ENCODE assay signal across 19 cellular contexts in the genomic region with DNA sequence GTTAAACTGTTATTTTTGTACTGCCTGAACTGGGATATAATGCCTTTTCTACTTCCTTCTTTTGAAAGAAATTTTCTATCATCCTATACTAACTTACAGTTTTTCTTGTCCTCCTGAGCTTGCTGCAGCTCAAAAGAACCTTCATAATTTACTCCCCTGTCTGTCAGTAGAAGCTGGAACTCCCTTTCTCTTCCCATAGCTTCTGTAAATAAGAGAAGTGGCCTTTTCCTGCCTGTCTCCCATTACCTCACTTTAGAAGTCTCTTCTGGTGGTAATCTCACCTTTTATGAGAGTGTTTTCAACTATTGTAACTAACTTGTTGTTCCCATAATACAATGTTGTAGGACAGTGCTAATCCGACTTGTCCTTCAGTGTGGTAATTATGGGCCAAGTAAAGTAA.
DNase-seq lines count a peak whose midpoint lies in the region; ATAC-seq and TF ChIP-seq lines count a peak whose summit lies in the region.
"Had no signal": no experiment of that assay in that cellular context is flagged by ENCODE, and none has a peak within 500 bp of the region (broad histone marks: within the 10 kb centered on the region; RNA-seq: fewer than 3 reads in every experiment).

No MANE protein-coding gene starts in this region.

- H3K36me3 Mint-ChIP-seq in endothelial cell (ENCODE audit: low read depth, unreplicated experiment), result no peaks in the 10 kb centered on the region
- H3K36me3 Mint-ChIP-seq: CD4-positive, alpha-beta memory T cell had no signal

- peaks cover 1% of the 10 kb centered on the region for H3K27me3 Mint-ChIP-seq in endothelial cell (ENCODE audit: unreplicated experiment)
- H3K27me3 Mint-ChIP-seq: CD4-positive, alpha-beta memory T cell had no signal

- DNase-seq in NCI-H1092 treated with DMSO at 0.1 percent for 48 hours (lab: John Stamatoyannopoulos, UW) (peak; percentile 40), NCI-H1092 (lab: John Stamatoyannopoulos, UW) (no peak), NCI-H510A (lab: John Stamatoyannopoulos, UW) (peak; percentile 10), endothelial cell (ENCODE audit: low spot score) (no peak), kidney glomerular epithelial cell (lab: John Stamatoyannopoulos, UW) (no peak), iPS-NIHi7 (ENCODE audit: extremely low spot score) (no peak)
- DNase-seq: Calu3; CD4-positive, alpha-beta memory T cell; DND-41; MV-4-11; NCI-H146; NCI-H2171; NCI-H524 treated with DMSO at 0.1 percent for 48 hours; SJCRH30; T-helper 2 cell had no signal

- peaks cover 61% of the 10 kb centered on the region for H3K4me1 Mint-ChIP-seq in endothelial cell (ENCODE audit: unreplicated experiment)

- no peaks in the 10 kb centered on the region for H3K9me3 Mint-ChIP-seq in endothelial cell (ENCODE audit: unreplicated experiment)

- peak overlapping the region; percentile 34 for H3K27ac Mint-ChIP-seq in endothelial cell (ENCODE audit: unreplicated experiment)

- no peak for TF ChIP-seq CTCF in endothelial cell (IDR thresholded peaks at IDR 0.05; ENCODE audit: unreplicated experiment)

- ATAC-seq in HG02763 (IDR thresholded peaks at IDR 0.05; ENCODE audit: unreplicated experiment) (no peak), HG03442 (IDR thresholded peaks at IDR 0.05; ENCODE audit: unreplicated experiment) (no peak)
- ATAC-seq: GM12878, K562 had no signal

- no peak overlapping the region for H3K4me3 Mint-ChIP-seq in endothelial cell (ENCODE audit: unreplicated experiment)
- H3K4me3 Mint-ChIP-seq: CD4-positive, alpha-beta memory T cell had no signal

Comparison
In these comparisons a context has a peak if more than half of its experiments do, and no peak if none do; other contexts are left out.
1. DNase-seq: peak in NCI-H1092 treated with DMSO at 0.1 percent for 48 hours (single experiment) and NCI-H510A (single experiment); none in NCI-H1092 (single experiment), endothelial cell (single experiment), kidney glomerular epithelial cell (single experiment) and iPS-NIHi7 (single experiment).